14 cellular contexts compared by ENCODE assay signal in the genomic region with DNA sequence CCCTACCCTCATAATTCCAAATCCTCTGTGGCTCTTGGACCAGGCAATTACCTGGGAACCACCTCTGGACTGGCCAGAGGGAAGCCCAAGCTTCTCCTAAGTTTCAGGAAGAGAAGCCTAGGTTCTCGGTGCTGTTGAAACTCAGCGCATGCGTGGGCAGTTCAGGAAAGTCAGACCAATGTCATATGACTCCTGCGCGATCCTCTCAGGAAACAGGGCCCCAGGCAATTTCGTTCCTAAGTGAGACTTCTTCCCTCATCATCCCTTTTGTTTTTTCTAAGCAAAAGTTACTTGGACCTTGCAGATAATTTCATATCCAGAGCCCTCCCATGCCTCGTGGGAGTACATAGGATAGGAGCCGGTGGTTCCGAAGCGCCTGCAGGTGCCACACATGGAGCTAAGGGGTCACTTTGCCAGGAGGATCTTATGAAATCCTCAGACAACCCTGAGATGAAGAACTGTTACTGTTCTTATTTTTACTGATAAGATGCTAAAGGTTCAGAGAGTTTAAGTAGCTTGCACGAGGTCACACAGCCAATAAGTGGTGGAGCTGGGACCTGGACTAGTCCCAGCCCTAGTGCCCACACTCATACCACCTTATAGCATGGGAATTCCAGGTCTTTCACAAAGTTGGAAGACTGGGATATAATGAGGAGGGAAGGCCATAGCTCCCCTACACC.
"Had no signal": no experiment of that assay in that cellular context is flagged by ENCODE, and none has a peak within 500 bp of the region (broad histone marks: within the 10 kb centered on the region; RNA-seq: fewer than 3 reads in every experiment).

No MANE protein-coding gene starts in this region.

- H3K4me3 ChIP-seq: body of pancreas, esophagus squamous epithelium, SJSA1, thyroid gland had no signal

- DNase-seq: activated CD4-positive, alpha-beta memory T cell treated with anti-CD3 and anti-CD28 coated beads, Interleukin-2, amount 10 ng/mL, durations not matched to agents 7 days and 5 days; activated CD4-positive, alpha-beta T cell treated with anti-CD3 and anti-CD28 coated beads for 36 hours; amniotic stem cell; body of pancreas; esophagus squamous epithelium; foreskin fibroblast; immature natural killer cell; left colon; small intestine; T-helper 1 cell; thyroid gland had no signal

- H3K9me3 ChIP-seq: body of pancreas, esophagus squamous epithelium, SJSA1, thyroid gland had no signal

- H3K27ac ChIP-seq: body of pancreas, SJSA1, thyroid gland, VCaP had no signal

- H3K9me3 Mint-ChIP-seq: immature natural killer cell had no signal

- H3K27me3 ChIP-seq: body of pancreas, esophagus squamous epithelium, SJSA1, thyroid gland had no signal

- H3K4me3 Mint-ChIP-seq: activated CD4-positive, alpha-beta memory T cell treated with anti-CD3 and anti-CD28 coated beads, Interleukin-2, amount 10 ng/mL, durations not matched to agents 7 days and 5 days; activated CD4-positive, alpha-beta T cell treated with anti-CD3 and anti-CD28 coated beads for 36 hours; immature natural killer cell had no signal

- ATAC-seq: activated CD4-positive, alpha-beta T cell treated with anti-CD3 and anti-CD28 coated beads for 36 hours; activated naive CD4-positive, alpha-beta T cell treated with anti-CD3 and anti-CD28 coated beads, Interleukin-2, amount 50 U/mL, for 72 hours; body of pancreas; left colon had no signal

- H3K27ac Mint-ChIP-seq: activated CD4-positive, alpha-beta memory T cell treated with anti-CD3 and anti-CD28 coated beads, Interleukin-2, amount 10 ng/mL, durations not matched to agents 7 days and 5 days; activated CD4-positive, alpha-beta T cell treated with anti-CD3 and anti-CD28 coated beads for 36 hours; activated naive CD4-positive, alpha-beta T cell treated with anti-CD3 and anti-CD28 coated beads, Interleukin-2, amount 50 U/mL, for 72 hours; immature natural killer cell had no signal

- H3K36me3 ChIP-seq: esophagus squamous epithelium, SJSA1, thyroid gland had no signal

- H3K27me3 Mint-ChIP-seq: activated CD4-positive, alpha-beta T cell treated with anti-CD3 and anti-CD28 coated beads for 36 hours had no signal
